In the genomic region with DNA sequence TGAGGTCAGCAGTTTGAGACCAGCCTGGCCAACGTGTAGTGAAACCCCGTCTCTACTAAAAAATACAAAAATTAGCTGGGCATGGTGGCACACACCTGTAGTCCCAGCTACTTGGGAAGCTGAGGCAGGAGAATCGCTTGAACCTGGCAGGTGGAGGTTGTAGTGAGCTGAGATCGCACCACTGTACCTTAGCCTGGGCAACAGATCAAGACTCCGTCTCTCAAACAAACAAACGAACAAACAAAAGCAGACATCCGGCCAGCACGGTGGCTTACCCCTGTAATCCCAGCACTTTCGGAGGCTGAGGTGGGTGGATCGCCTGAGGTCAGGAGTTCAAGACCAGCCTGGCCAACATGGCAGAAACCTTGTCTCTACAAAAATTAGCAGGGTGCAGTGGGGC, we compare ENCODE assay signal across 12 cellular contexts. TPM values are rescaled to one million over a fixed set of nuclear protein-coding genes. Genes with fewer than 3 reads are reported as not detected.
"Had no signal": no experiment of that assay in that cellular context is flagged by ENCODE, and none has a peak within 500 bp of the region (broad histone marks: within the 10 kb centered on the region; RNA-seq: fewer than 3 reads in every experiment).

No MANE protein-coding gene starts in this region.

RNA-seq across cellular contexts. Expression of gene ACOT6, which starts 24.0 kb away (rescaled TPM):
- total RNA-seq: stomach, subcutaneous adipose tissue, temporal lobe, thoracic aorta, thyroid gland, transverse colon, upper lobe of left lung, upper lobe of right lung, ureter, urinary bladder, uterus, vagina had no signal
- polyA plus RNA-seq: stomach, urinary bladder had no signal
